13 cellular contexts compared by ENCODE assay signal in genomic region chr5:179243333-179243732, GRCh38.
DNase-seq lines count a peak whose midpoint lies in the region; ATAC-seq and TF ChIP-seq lines count a peak whose summit lies in the region.
"Had no signal": no experiment of that assay in that cellular context is flagged by ENCODE, and none has a peak within 500 bp of the region (broad histone marks: within the 10 kb centered on the region; RNA-seq: fewer than 3 reads in every experiment).

No MANE protein-coding gene starts in this region.

- H3K27me3 Mint-ChIP-seq in endodermal cell (ENCODE audit: insufficient read depth) = no peaks in the 10 kb centered on the region

- 65 to 71% methylated on average over 1 to 3 of the region's 3 CpGs for WGBS in endodermal cell (ENCODE audit: insufficient coverage in 1 of 2, insufficient read length in 1 of 2), 2 experiments
- WGBS in testis, 2 donors = 54 to 63% methylated on average over 3 of the region's 3 CpGs

- TF ChIP-seq CTCF in endodermal cell (conservative IDR thresholded peaks at IDR 0.05) (no peak), left lung (IDR thresholded peaks at IDR 0.05) (no peak), testis (IDR thresholded peaks at IDR 0.05) (no peak)

- peaks cover 27% of the 10 kb centered on the region for H3K9me3 Mint-ChIP-seq in endodermal cell

- intact Hi-C loops in left lung (cut with DNase I) = no loop called here
- intact Hi-C loops in testis (cut with DNase I; ENCODE audit: low total_unique reads) = no loop called here

- H3K27ac Mint-ChIP-seq in endodermal cell = no peak overlapping the region
- H3K27ac Mint-ChIP-seq: memory B cell had no signal

- H3K4me1 Mint-ChIP-seq in endodermal cell = peaks cover 14% of the 10 kb centered on the region
- H3K4me1 Mint-ChIP-seq: memory B cell had no signal

- no peak for TF ChIP-seq POLR2A in testis (IDR thresholded peaks at IDR 0.05)

- no peak overlapping the region for H3K9ac ChIP-seq in endodermal cell (ENCODE audit: extremely low read depth, low read length, poor library complexity, severe bottlenecking)

- no peak overlapping the region for H3K4me3 ChIP-seq in endodermal cell (ENCODE audit: low read length)
- H3K4me3 ChIP-seq in left lung = no peak overlapping the region
- no peak overlapping the region for H3K4me3 ChIP-seq in testis
- H3K4me3 ChIP-seq: skin epidermis had no signal

- peaks cover 2% of the 10 kb centered on the region for H3K36me3 Mint-ChIP-seq in endodermal cell (ENCODE audit: low read depth)

- H3K9me3 ChIP-seq in endodermal cell (ENCODE audit: control insufficient read depth, low read length) (peaks cover 25% of the 10 kb centered on the region), left lung (peaks cover 0 to 8% of the 10 kb centered on the region in 2 donors), testis (no peaks in the 10 kb centered on the region)

- ATAC-seq in left lung = peak; percentile 62

- H3K4me1 ChIP-seq in endodermal cell (ENCODE audit: control insufficient read depth, insufficient read depth, low read length) (no peaks in the 10 kb centered on the region), left lung (peaks cover 4 to 8% of the 10 kb centered on the region in 2 donors), testis (no peaks in the 10 kb centered on the region)

- H3K36me3 ChIP-seq in endodermal cell (ENCODE audit: control insufficient read depth, insufficient read depth, low read length) = no peaks in the 10 kb centered on the region
- no peaks in the 10 kb centered on the region for H3K36me3 ChIP-seq in left lung
- H3K36me3 ChIP-seq in testis (ENCODE audit: low read depth, missing control alignments) = no peaks in the 10 kb centered on the region

- H3K27me3 ChIP-seq in endodermal cell (ENCODE audit: control insufficient read depth, insufficient read depth, low read length, poor library complexity, severe bottlenecking) = no peaks in the 10 kb centered on the region
- no peaks in the 10 kb centered on the region for H3K27me3 ChIP-seq in left lung
- no peaks in the 10 kb centered on the region for H3K27me3 ChIP-seq in testis

- H3K27ac ChIP-seq in endodermal cell (ENCODE audit: low read depth, low read length) (no peak overlapping the region), left lung (peak overlapping the region in 1 of 2 donors; percentile 35), substantia nigra (ENCODE audit: low read depth, low read length, poor library complexity, severe bottlenecking) (peak overlapping the region; percentile 83), testis (no peak overlapping the region)

- no peak overlapping the region for H3K4me3 Mint-ChIP-seq in endodermal cell
- H3K4me3 Mint-ChIP-seq: memory B cell had no signal

- DNase-seq in HCEC 1CT (peak; percentile 87), endodermal cell (peak; percentile 31), left lung (peak; percentile 4 to 21), substantia nigra (lab: John Stamatoyannopoulos, UW) (peak in 34 of 49 donors; percentile 8 to 66 (median 36)), testis (no peak), NCI-H345 treated with DMSO at 0.1 percent for 48 hours (lab: John Stamatoyannopoulos, UW; ENCODE audit: unreplicated experiment) (no peak), SK-N-DZ (ENCODE audit: low spot score) (no peak)
- no peak for DNase-seq in activated effector memory CD4-positive, alpha-beta T cell treated with Interleukin-2 at 50 U/mL for 16 hours
- DNase-seq: activated CD4-positive, alpha-beta T cell treated with anti-CD3 and anti-CD28 coated beads, Interleukin-2, amount 50 U/mL, for 48 hours; KBM-7; NCI-H2227 treated with DMSO at 0.1 percent for 48 hours had no signal

Comparison
In these comparisons a context has a peak if more than half of its experiments do, and no peak if none do; other contexts are left out.
1. DNase-seq: peak in HCEC 1CT (single experiment), endodermal cell (single experiment), left lung (2 of 2) and substantia nigra (34 of 49); none in testis (single experiment), NCI-H345 treated with DMSO at 0.1 percent for 48 hours (single experiment), activated effector memory CD4-positive, alpha-beta T cell treated with Interleukin-2 at 50 U/mL for 16 hours (single experiment) and SK-N-DZ (single experiment).